ENCODE assay signal across 8 cellular contexts in the genomic region with DNA sequence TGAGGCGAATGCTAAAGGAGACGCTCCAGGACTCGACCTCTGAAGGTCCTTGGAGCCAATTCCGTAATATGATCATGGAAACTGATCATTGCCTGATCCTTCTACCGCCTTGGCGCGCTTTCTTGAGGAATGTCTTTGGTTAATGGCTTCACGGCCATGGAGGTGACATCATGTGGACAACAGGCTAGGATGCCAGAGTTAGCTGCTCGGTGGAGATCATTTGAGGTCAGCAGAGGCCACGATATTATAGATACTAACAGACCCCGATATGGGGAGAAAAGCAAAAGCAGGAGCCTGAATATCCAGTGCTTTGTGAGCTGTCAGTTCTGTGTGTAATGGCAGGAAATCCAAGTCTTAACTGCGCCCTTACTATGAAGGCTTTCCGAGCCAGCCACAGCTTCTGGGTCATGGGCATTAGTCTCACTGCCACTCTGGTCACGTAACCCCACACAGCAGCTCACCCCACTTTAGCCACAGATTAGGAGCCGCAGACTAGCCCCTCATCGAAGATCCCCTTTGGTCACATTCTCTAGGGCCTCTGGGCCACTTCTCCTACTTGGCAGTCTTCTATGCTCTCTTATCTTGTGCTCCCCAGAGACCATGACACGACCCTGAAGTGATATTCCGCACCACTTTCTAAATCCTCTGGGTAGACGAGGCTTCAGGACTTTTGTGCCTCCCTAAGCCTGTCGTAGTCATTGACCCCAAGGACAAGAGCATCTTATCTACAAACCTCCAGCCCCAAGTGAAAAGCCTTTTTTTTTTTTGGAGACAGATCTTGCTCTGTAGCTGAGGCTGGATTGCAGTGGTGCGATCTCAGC. TPM values are rescaled to one million over a fixed set of nuclear protein-coding genes. Genes with fewer than 3 reads are reported as not detected.
DNase-seq lines count a peak whose midpoint lies in the region; ATAC-seq and TF ChIP-seq lines count a peak whose summit lies in the region.

No MANE protein-coding gene starts in this region.

- DNase-seq in COR-L47 (lab: John Stamatoyannopoulos, UW): peak; percentile 35
- no peak for DNase-seq in NT2/D1 (ENCODE audit: low read depth, low spot score)
- no peak for DNase-seq in dorsolateral prefrontal cortex
- no peak for DNase-seq in occipital lobe (lab: John Stamatoyannopoulos, UW)
- no peak for DNase-seq in HK-2 (ENCODE audit: unreplicated experiment)

- TF ChIP-seq POLR2A in GM18505 (IDR thresholded peaks at IDR 0.05; ENCODE audit: borderline replicate concordance, extremely low read depth, insufficient read depth, insufficient read length): no peak

- no peak for ATAC-seq in GM18505 (IDR thresholded peaks at IDR 0.05; ENCODE audit: unreplicated experiment)
- no peak for ATAC-seq in HG02884 (IDR thresholded peaks at IDR 0.05; ENCODE audit: unreplicated experiment)

- H3K36me3 ChIP-seq in NT2/D1 (ENCODE audit: insufficient read depth, insufficient read length, low read length) (peaks cover 75% of the 10 kb centered on the region), muscle layer of colon (ENCODE audit: insufficient read depth, low read length) (no peaks in the 10 kb centered on the region)

- TF ChIP-seq CTCF in dorsolateral prefrontal cortex (IDR thresholded peaks at IDR 0.05 in 54 of 56, conservative IDR thresholded peaks at IDR 0.05 in 2 of 56; ENCODE audit: low read depth in 1 of 56, partially characterized antibody in 56 of 56): peak in 5 of 56 donors; percentile 2 to 11 (median 8)

- H3K9me3 ChIP-seq in NT2/D1 (ENCODE audit: insufficient read depth, low read length): no peaks in the 10 kb centered on the region
- no peaks in the 10 kb centered on the region for H3K9me3 ChIP-seq in muscle layer of colon (ENCODE audit: low read length)

- H3K27me3 ChIP-seq in NT2/D1 (ENCODE audit: insufficient read depth, insufficient read length): no peaks in the 10 kb centered on the region
- H3K27me3 ChIP-seq in dorsolateral prefrontal cortex: no peaks in the 10 kb centered on the region
- no peaks in the 10 kb centered on the region for H3K27me3 ChIP-seq in muscle layer of colon (ENCODE audit: control insufficient read depth in 1 of 2, insufficient read depth in 2 of 2, low read length in 2 of 2)

- H3K4me3 ChIP-seq in NT2/D1 (ENCODE audit: insufficient read length, low read depth) (peak overlapping the region; percentile 21), dorsolateral prefrontal cortex (peak overlapping the region; percentile 70 to 99 (median 91)), muscle layer of colon (ENCODE audit: low read depth in 1 of 2, low read length in 2 of 2) (peak overlapping the region; percentile 82 to 90)

- intact Hi-C loops in dorsolateral prefrontal cortex (cut with DNase I): loop anchor here in 1 of 2 donors (1.0 to 2.0 kb wide), 2 partner anchors 14 to 33 kb away; partner anchors contain the start of gene CNPY2

- H3K9ac ChIP-seq in NT2/D1 (ENCODE audit: insufficient read length, low read depth): no peak overlapping the region
- H3K9ac ChIP-seq in muscle layer of colon (ENCODE audit: low read length): peak overlapping the region; percentile 84

- H3K27ac ChIP-seq in dorsolateral prefrontal cortex (peak overlapping the region; percentile 58 to 98 (median 91)), muscle layer of colon (ENCODE audit: low read depth, low read length) (peak overlapping the region; percentile 96)

- H3K4me1 ChIP-seq in NT2/D1 (ENCODE audit: insufficient read depth, insufficient read length) (peaks cover 2% of the 10 kb centered on the region), muscle layer of colon (ENCODE audit: insufficient read depth, low read length) (peaks cover 52% of the 10 kb centered on the region)

RNA-seq across cellular contexts. Expression of gene CS, which starts 0.7 kb away (rescaled TPM):
- total RNA-seq in dorsolateral prefrontal cortex (100 to 1,000 TPM; 122 to 244 (median 194) TPM), occipital lobe (90.9 TPM)

RNA-seq across cellular contexts. Expression of gene CNPY2, which starts 14.9 kb away (rescaled TPM):
- 100 to 1,000 TPM in 34 of 120 experiments, 10 to 100 TPM in 86; 65.8 to 125 (median 92.3) TPM for total RNA-seq in dorsolateral prefrontal cortex
- total RNA-seq in occipital lobe: 40.4 TPM

RNA-seq across cellular contexts. Expression of gene PAN2, which starts 32.9 kb away (rescaled TPM):
- total RNA-seq in dorsolateral prefrontal cortex (100 to 1,000 TPM in 76 of 120 experiments, 10 to 100 TPM in 44; 59.4 to 269 (median 110) TPM), occipital lobe (29.9 TPM)

RNA-seq across cellular contexts. Expression of gene COQ10A, which starts 34.1 kb away (rescaled TPM):
- total RNA-seq in dorsolateral prefrontal cortex (10 to 100 TPM; 10.0 to 26.9 (median 17.8) TPM), occipital lobe (12.9 TPM)

RNA-seq across cellular contexts. Expression of gene IL23A, which starts 37.8 kb away (rescaled TPM):
- total RNA-seq in dorsolateral prefrontal cortex (1 to 10 TPM in 2 of 120 experiments, under 1 TPM in 6, not detected in 112; 0.48 to 1.6 (median 0.78) TPM), occipital lobe (not detected)

Comparison
In these comparisons a context has a peak if more than half of its experiments do, and no peak if none do; other contexts are left out.
1. H3K4me3 ChIP-seq: peak in every context shown above with its lines; median percentile 91 in dorsolateral prefrontal cortex; 86 in muscle layer of colon; 21 in NT2/D1.